In the genomic region with DNA sequence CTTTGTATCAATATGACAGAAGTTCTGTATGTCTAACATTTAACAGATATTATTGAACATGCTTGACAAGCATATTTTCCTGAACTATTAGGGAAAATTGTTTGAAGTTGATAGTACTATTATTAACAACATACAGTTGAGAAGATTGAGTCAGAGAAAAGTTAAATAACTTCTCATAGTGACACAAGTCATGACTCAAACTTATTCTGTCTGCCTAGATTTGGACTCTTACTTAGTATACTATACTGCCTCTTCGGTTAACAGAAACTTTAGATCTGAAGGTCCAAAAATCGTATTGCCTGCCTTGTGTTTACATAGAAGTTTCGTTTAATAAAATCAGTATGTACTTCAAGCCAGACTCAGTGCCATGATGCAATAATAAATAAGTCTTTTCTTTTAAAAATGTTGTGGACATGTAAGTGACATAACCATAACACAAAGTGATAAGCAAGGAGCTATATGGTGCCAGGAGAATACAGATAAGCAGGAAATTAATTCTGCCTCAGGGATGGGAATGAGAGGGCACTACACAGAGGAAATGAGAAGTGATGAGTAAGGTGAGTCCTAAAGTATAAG, we compare ENCODE assay signal across 26 cellular contexts. TPM values are rescaled to one million over a fixed set of nuclear protein-coding genes. Genes with fewer than 3 reads are reported as not detected.
"Had no signal": no experiment of that assay in that cellular context is flagged by ENCODE, and none has a peak within 500 bp of the region (broad histone marks: within the 10 kb centered on the region; RNA-seq: fewer than 3 reads in every experiment).

No MANE protein-coding gene starts in this region.

- H3K4me3 Mint-ChIP-seq: activated CD4-positive, alpha-beta memory T cell treated with anti-CD3 and anti-CD28 coated beads, Interleukin-2, amount 10 ng/mL, durations not matched to agents 7 days and 5 days; activated CD4-positive, alpha-beta T cell treated with anti-CD3 and anti-CD28 coated beads for 36 hours; activated naive CD8-positive, alpha-beta T cell treated with anti-CD3 and anti-CD28 coated beads, Interleukin-2, amount 10 ng/mL, durations not matched to agents 7 days and 5 days; T-cell had no signal

- H3K27ac Mint-ChIP-seq: activated CD4-positive, alpha-beta memory T cell treated with anti-CD3 and anti-CD28 coated beads, Interleukin-2, amount 10 ng/mL, durations not matched to agents 7 days and 5 days; activated CD4-positive, alpha-beta T cell treated with anti-CD3 and anti-CD28 coated beads for 36 hours; activated naive CD8-positive, alpha-beta T cell treated with anti-CD3 and anti-CD28 coated beads, Interleukin-2, amount 10 ng/mL, durations not matched to agents 7 days and 5 days; T-cell had no signal

- H3K4me3 ChIP-seq: adrenal gland had no signal

- H3K36me3 Mint-ChIP-seq: activated naive CD8-positive, alpha-beta T cell treated with anti-CD3 and anti-CD28 coated beads, Interleukin-2, amount 10 ng/mL, durations not matched to agents 7 days and 5 days; T-cell had no signal

- H3K4me1 ChIP-seq: adrenal gland had no signal

- ATAC-seq: activated CD4-positive, alpha-beta T cell treated with anti-CD3 and anti-CD28 coated beads for 36 hours; T-cell had no signal

- H3K36me3 ChIP-seq: adrenal gland had no signal

- H3K27me3 ChIP-seq: adrenal gland had no signal

- DNase-seq: activated CD4-positive, alpha-beta memory T cell treated with anti-CD3 and anti-CD28 coated beads, Interleukin-2, amount 10 ng/mL, durations not matched to agents 7 days and 5 days; activated CD4-positive, alpha-beta T cell treated with anti-CD3 and anti-CD28 coated beads for 36 hours; activated CD4-positive, alpha-beta T cell treated with anti-CD3 and anti-CD28 coated beads, Interleukin-2, amount 50 U/mL, for 1 hour; activated naive CD4-positive, alpha-beta T cell treated with anti-CD3 and anti-CD28 coated beads, Interleukin-2, amount 50 U/mL, for 16 hours; activated naive CD8-positive, alpha-beta T cell treated with anti-CD3 and anti-CD28 coated beads, Interleukin-2, amount 10 ng/mL, durations not matched to agents 7 days and 5 days; activated T-cell treated with anti-CD3 and anti-CD28 coated beads for 4 hours; adrenal gland; anterior cingulate cortex; caudate nucleus; KG1; NCI-H1048; NCI-H146; NCI-H1930; NCI-H2107; NCI-H2171 treated with DMSO at 0.1 percent for 48 hours; NCI-H510A treated with DMSO at 0.1 percent for 48 hours; NCI-H69; NK-92 treated with Interleukin-12 subunit alpha and Interleukin-12 subunit beta, amount 100 ng/mL, for 24 hours; OCI-M1; SHP77 treated with DMSO at 0.1 percent for 48 hours; T-cell; T-helper 2 cell; T1000 had no signal

- H3K9me3 Mint-ChIP-seq: activated CD4-positive, alpha-beta memory T cell treated with anti-CD3 and anti-CD28 coated beads, Interleukin-2, amount 10 ng/mL, durations not matched to agents 7 days and 5 days; T-cell had no signal

- H3K9me3 ChIP-seq: adrenal gland had no signal

- H3K27ac ChIP-seq: adrenal gland, VCaP had no signal

- H3K4me1 Mint-ChIP-seq: activated CD4-positive, alpha-beta memory T cell treated with anti-CD3 and anti-CD28 coated beads, Interleukin-2, amount 10 ng/mL, durations not matched to agents 7 days and 5 days; activated CD4-positive, alpha-beta T cell treated with anti-CD3 and anti-CD28 coated beads for 36 hours; activated naive CD8-positive, alpha-beta T cell treated with anti-CD3 and anti-CD28 coated beads, Interleukin-2, amount 10 ng/mL, durations not matched to agents 7 days and 5 days; T-cell had no signal

RNA-seq across cellular contexts. Expression of a gene that starts 48.0 kb away (rescaled TPM):
- total RNA-seq: activated CD4-positive, alpha-beta memory T cell treated with anti-CD3 and anti-CD28 coated beads, Interleukin-2, amount 10 ng/mL, durations not matched to agents 7 days and 5 days; activated CD4-positive, alpha-beta T cell treated with anti-CD3 and anti-CD28 coated beads for 36 hours; activated CD8-positive, alpha-beta memory T cell treated with anti-CD3 and anti-CD28 coated beads for 36 hours; activated naive CD8-positive, alpha-beta T cell treated with anti-CD3 and anti-CD28 coated beads, Interleukin-2, amount 10 ng/mL, durations not matched to agents 7 days and 5 days; LHCN-M2; T-cell had no signal
